38 cellular contexts compared by ENCODE assay signal in the genomic region with DNA sequence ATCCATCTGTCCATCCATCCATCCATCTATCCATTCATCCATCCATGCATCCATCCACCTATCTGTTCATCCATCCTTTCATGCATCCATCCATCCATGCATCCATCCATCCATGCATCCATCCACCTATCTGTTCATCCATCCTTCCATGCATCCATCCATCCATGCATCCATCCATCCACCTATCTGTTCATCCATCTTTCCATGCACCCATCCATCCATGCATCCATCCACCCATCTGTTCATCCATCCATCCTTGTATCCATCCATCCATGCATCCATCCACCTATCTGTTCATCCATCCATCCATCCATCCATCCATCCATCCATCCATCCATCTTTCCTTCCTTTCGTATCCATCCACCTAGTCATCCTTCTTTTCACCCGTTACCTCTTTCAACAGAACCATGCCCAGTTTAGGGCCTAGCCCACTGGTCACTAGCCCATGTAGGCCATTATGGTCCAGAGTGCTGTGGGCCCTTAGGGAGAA.
"Had no signal": no experiment of that assay in that cellular context is flagged by ENCODE, and none has a peak within 500 bp of the region (broad histone marks: within the 10 kb centered on the region; RNA-seq: fewer than 3 reads in every experiment).

No MANE protein-coding gene starts in this region.

- H3K4me1 Mint-ChIP-seq: activated naive CD4-positive, alpha-beta T cell treated with anti-CD3 and anti-CD28 coated beads, Interleukin-2, amount 10 ng/mL, durations not matched to agents 7 days and 5 days; activated naive CD4-positive, alpha-beta T cell treated with anti-CD3 and anti-CD28 coated beads, Interleukin-2, amount 50 U/mL, for 24 hours; activated naive CD8-positive, alpha-beta T cell treated with anti-CD3 and anti-CD28 coated beads for 36 hours; activated naive CD8-positive, alpha-beta T cell treated with anti-CD3 and anti-CD28 coated beads, Interleukin-2, amount 10 ng/mL, durations not matched to agents 7 days and 5 days; activated naive CD8-positive, alpha-beta T cell treated with anti-CD3 and anti-CD28 coated beads, Interleukin-2, amount 50 U/mL, for 24 hours; activated T-helper 17 cell treated with anti-CD3 and anti-CD28 coated beads, Interleukin-2, amount 50 U/mL, for 72 hours; central memory CD8-positive, alpha-beta T cell had no signal

- H3K9me3 ChIP-seq: adrenal gland, ascending aorta, breast epithelium had no signal

- H3K27me3 ChIP-seq: adrenal gland, ascending aorta, brain microvascular endothelial cell, cardiac muscle cell had no signal

- ATAC-seq: activated naive CD4-positive, alpha-beta T cell treated with anti-CD3 and anti-CD28 coated beads, Interleukin-2, amount 50 U/mL, for 72 hours; activated naive CD8-positive, alpha-beta T cell treated with anti-CD3 and anti-CD28 coated beads, Interleukin-2, amount 50 U/mL, for 24 hours; activated T-cell treated with anti-CD3 and anti-CD28 coated beads, Interleukin-2, amount 50 U/mL, for 4 hours; activated T-cell treated with anti-CD3 and anti-CD28 coated beads, Interleukin-2, amount 50 U/mL, for 72 hours; activated T-helper 17 cell treated with anti-CD3 and anti-CD28 coated beads, Interleukin-2, amount 50 U/mL, for 72 hours had no signal

- H3K4me3 Mint-ChIP-seq: activated naive CD4-positive, alpha-beta T cell treated with anti-CD3 and anti-CD28 coated beads for 36 hours; activated naive CD4-positive, alpha-beta T cell treated with anti-CD3 and anti-CD28 coated beads, Interleukin-2, amount 10 ng/mL, durations not matched to agents 7 days and 5 days; activated naive CD4-positive, alpha-beta T cell treated with anti-CD3 and anti-CD28 coated beads, Interleukin-2, amount 50 U/mL, for 24 hours; activated naive CD8-positive, alpha-beta T cell; activated naive CD8-positive, alpha-beta T cell treated with anti-CD3 and anti-CD28 coated beads for 36 hours; activated naive CD8-positive, alpha-beta T cell treated with anti-CD3 and anti-CD28 coated beads, Interleukin-2, amount 10 ng/mL, durations not matched to agents 7 days and 5 days; activated naive CD8-positive, alpha-beta T cell treated with anti-CD3 and anti-CD28 coated beads, Interleukin-2, amount 50 U/mL, for 24 hours; activated T-cell treated with anti-CD3 and anti-CD28 coated beads, Interleukin-2, amount 50 U/mL, for 24 hours; activated T-cell treated with anti-CD3 and anti-CD28 coated beads, Interleukin-2, amount 50 U/mL, for 4 hours; activated T-cell treated with anti-CD3 and anti-CD28 coated beads, Interleukin-2, amount 50 U/mL, for 72 hours; activated T-helper 1 cell treated with anti-CD3 and anti-CD28 coated beads, Interleukin-12 subunit alpha, Interleukin-12 subunit beta, Interleukin-2, Interleukin-4 antibody, amounts not matched to agents 30 ng/mL and 10 ng/mL and 1 ng/mL, durations not matched to agents 14 hours and 24 hours and 36 hours; activated T-helper 17 cell treated with anti-CD3 and anti-CD28 coated beads, Interleukin-2, amount 50 U/mL, for 72 hours; brain; central memory CD8-positive, alpha-beta T cell had no signal

- H3K27ac Mint-ChIP-seq: activated naive CD4-positive, alpha-beta T cell treated with anti-CD3 and anti-CD28 coated beads for 36 hours; activated naive CD4-positive, alpha-beta T cell treated with anti-CD3 and anti-CD28 coated beads, Interleukin-2, amount 10 ng/mL, durations not matched to agents 7 days and 5 days; activated naive CD4-positive, alpha-beta T cell treated with anti-CD3 and anti-CD28 coated beads, Interleukin-2, amount 50 U/mL, for 24 hours; activated naive CD4-positive, alpha-beta T cell treated with anti-CD3 and anti-CD28 coated beads, Interleukin-2, amount 50 U/mL, for 72 hours; activated naive CD8-positive, alpha-beta T cell; activated naive CD8-positive, alpha-beta T cell treated with anti-CD3 and anti-CD28 coated beads for 36 hours; activated naive CD8-positive, alpha-beta T cell treated with anti-CD3 and anti-CD28 coated beads, Interleukin-2, amount 10 ng/mL, durations not matched to agents 7 days and 5 days; activated naive CD8-positive, alpha-beta T cell treated with anti-CD3 and anti-CD28 coated beads, Interleukin-2, amount 50 U/mL, for 24 hours; activated T-cell treated with anti-CD3 and anti-CD28 coated beads, Interleukin-2, amount 50 U/mL, for 24 hours; activated T-cell treated with anti-CD3 and anti-CD28 coated beads, Interleukin-2, amount 50 U/mL, for 72 hours; activated T-helper 1 cell treated with anti-CD3 and anti-CD28 coated beads, Interleukin-12 subunit alpha, Interleukin-12 subunit beta, Interleukin-2, Interleukin-4 antibody, amounts not matched to agents 30 ng/mL and 10 ng/mL and 1 ng/mL, durations not matched to agents 14 hours and 24 hours and 36 hours; activated T-helper 17 cell treated with anti-CD3 and anti-CD28 coated beads, Interleukin-2, amount 50 U/mL, for 72 hours; activated T-helper 2 cell treated with anti-CD3 and anti-CD28 coated beads, Interferon-gamma antibody, Interleukin-2, Interleukin-4, amounts not matched to agents 10 μg/mL and 5 μg/mL and 100 μg/mL, durations not matched to agents 14 hours and 24 hours and 36 hours had no signal

- H3K9me3 Mint-ChIP-seq: activated naive CD4-positive, alpha-beta T cell treated with anti-CD3 and anti-CD28 coated beads for 36 hours; activated naive CD4-positive, alpha-beta T cell treated with anti-CD3 and anti-CD28 coated beads, Interleukin-2, amount 10 ng/mL, durations not matched to agents 7 days and 5 days; activated naive CD4-positive, alpha-beta T cell treated with anti-CD3 and anti-CD28 coated beads, Interleukin-2, amount 50 U/mL, for 24 hours; activated naive CD4-positive, alpha-beta T cell treated with anti-CD3 and anti-CD28 coated beads, Interleukin-2, amount 50 U/mL, for 72 hours; activated naive CD8-positive, alpha-beta T cell treated with anti-CD3 and anti-CD28 coated beads for 36 hours; activated naive CD8-positive, alpha-beta T cell treated with anti-CD3 and anti-CD28 coated beads, Interleukin-2, amount 10 ng/mL, durations not matched to agents 7 days and 5 days; activated naive CD8-positive, alpha-beta T cell treated with anti-CD3 and anti-CD28 coated beads, Interleukin-2, amount 50 U/mL, for 24 hours; activated T-cell treated with anti-CD3 and anti-CD28 coated beads, Interleukin-2, amount 50 U/mL, for 24 hours; activated T-cell treated with anti-CD3 and anti-CD28 coated beads, Interleukin-2, amount 50 U/mL, for 4 hours; activated T-cell treated with anti-CD3 and anti-CD28 coated beads, Interleukin-2, amount 50 U/mL, for 72 hours; activated T-helper 1 cell treated with anti-CD3 and anti-CD28 coated beads, Interleukin-12 subunit alpha, Interleukin-12 subunit beta, Interleukin-2, Interleukin-4 antibody, amounts not matched to agents 30 ng/mL and 10 ng/mL and 1 ng/mL, durations not matched to agents 14 hours and 24 hours and 36 hours; activated T-helper 17 cell treated with anti-CD3 and anti-CD28 coated beads, Interleukin-2, amount 50 U/mL, for 72 hours; activated T-helper 2 cell treated with anti-CD3 and anti-CD28 coated beads, Interferon-gamma antibody, Interleukin-2, Interleukin-4, amounts not matched to agents 10 μg/mL and 5 μg/mL and 100 μg/mL, durations not matched to agents 14 hours and 24 hours and 36 hours; brain; central memory CD8-positive, alpha-beta T cell had no signal

- H3K36me3 Mint-ChIP-seq: activated naive CD4-positive, alpha-beta T cell treated with anti-CD3 and anti-CD28 coated beads, Interleukin-2, amount 10 ng/mL, durations not matched to agents 7 days and 5 days; activated naive CD4-positive, alpha-beta T cell treated with anti-CD3 and anti-CD28 coated beads, Interleukin-2, amount 50 U/mL, for 24 hours; activated naive CD4-positive, alpha-beta T cell treated with anti-CD3 and anti-CD28 coated beads, Interleukin-2, amount 50 U/mL, for 72 hours; activated naive CD8-positive, alpha-beta T cell; activated naive CD8-positive, alpha-beta T cell treated with anti-CD3 and anti-CD28 coated beads for 36 hours; activated naive CD8-positive, alpha-beta T cell treated with anti-CD3 and anti-CD28 coated beads, Interleukin-2, amount 10 ng/mL, durations not matched to agents 7 days and 5 days; brain had no signal

- DNase-seq: activated effector memory CD4-positive, alpha-beta T cell treated with anti-CD3 and anti-CD28 coated beads, Interleukin-2, amount 50 U/mL, for 16 hours; activated effector memory CD4-positive, alpha-beta T cell treated with Interleukin-2 at 50 U/mL for 16 hours; activated gamma-delta T cell; activated gamma-delta T cell treated with Interleukin-2 at 50 U/mL for 16 hours; activated naive CD4-positive, alpha-beta T cell; activated naive CD4-positive, alpha-beta T cell treated with anti-CD3 and anti-CD28 coated beads for 36 hours; activated naive CD4-positive, alpha-beta T cell treated with anti-CD3 and anti-CD28 coated beads, Interleukin-2, amount 10 ng/mL, durations not matched to agents 7 days and 5 days; activated naive CD4-positive, alpha-beta T cell treated with anti-CD3 and anti-CD28 coated beads, Interleukin-2, amount 50 U/mL, for 16 hours; activated naive CD4-positive, alpha-beta T cell treated with Interleukin-2 at 50 U/mL for 16 hours; activated naive CD8-positive, alpha-beta T cell treated with anti-CD3 and anti-CD28 coated beads for 36 hours; activated naive CD8-positive, alpha-beta T cell treated with anti-CD3 and anti-CD28 coated beads, Interleukin-2, amount 10 ng/mL, durations not matched to agents 7 days and 5 days; activated naive CD8-positive, alpha-beta T cell treated with anti-CD3 and anti-CD28 coated beads, Interleukin-2, amount 50 U/mL, for 24 hours; activated T-cell treated with anti-CD3 and anti-CD28 coated beads, Interleukin-2, amount 50 U/mL, for 1 hour; activated T-cell treated with anti-CD3 and anti-CD28 coated beads, Interleukin-2, amount 50 U/mL, for 24 hours; activated T-cell treated with anti-CD3 and anti-CD28 coated beads, Interleukin-2, amount 50 U/mL, for 4 hours; activated T-cell treated with anti-CD3 and anti-CD28 coated beads, Interleukin-2, amount 50 U/mL, for 48 hours; activated T-cell treated with anti-CD3 and anti-CD28 coated beads, Interleukin-2, amount 50 U/mL, for 72 hours; adrenal gland; amniotic stem cell; amygdala; anterior cingulate cortex; aorta; brain microvascular endothelial cell; caudate nucleus; central memory CD4-positive, alpha-beta T cell; cerebellar nuclear complex had no signal

- H3K4me3 ChIP-seq: adrenal gland, ascending aorta, breast epithelium, cardiac muscle cell had no signal

- H3K4me1 ChIP-seq: adrenal gland, ascending aorta had no signal

- H3K27me3 Mint-ChIP-seq: activated naive CD4-positive, alpha-beta T cell treated with anti-CD3 and anti-CD28 coated beads, Interleukin-2, amount 10 ng/mL, durations not matched to agents 7 days and 5 days; activated naive CD4-positive, alpha-beta T cell treated with anti-CD3 and anti-CD28 coated beads, Interleukin-2, amount 50 U/mL, for 24 hours; activated naive CD8-positive, alpha-beta T cell; activated naive CD8-positive, alpha-beta T cell treated with anti-CD3 and anti-CD28 coated beads for 36 hours; activated naive CD8-positive, alpha-beta T cell treated with anti-CD3 and anti-CD28 coated beads, Interleukin-2, amount 10 ng/mL, durations not matched to agents 7 days and 5 days; activated T-cell treated with anti-CD3 and anti-CD28 coated beads, Interleukin-2, amount 50 U/mL, for 24 hours; activated T-helper 17 cell treated with anti-CD3 and anti-CD28 coated beads, Interleukin-2, amount 50 U/mL, for 72 hours; brain; central memory CD8-positive, alpha-beta T cell had no signal

- FAIRE-seq: astrocyte had no signal

- H3K36me3 ChIP-seq: adrenal gland, ascending aorta, brain microvascular endothelial cell, breast epithelium, cardiac muscle cell had no signal

- H3K27ac ChIP-seq: adrenal gland, ascending aorta, brain microvascular endothelial cell, breast epithelium, cardiac muscle cell had no signal
